Comparison of ENCODE assay signal across 8 cellular contexts in the genomic region with DNA sequence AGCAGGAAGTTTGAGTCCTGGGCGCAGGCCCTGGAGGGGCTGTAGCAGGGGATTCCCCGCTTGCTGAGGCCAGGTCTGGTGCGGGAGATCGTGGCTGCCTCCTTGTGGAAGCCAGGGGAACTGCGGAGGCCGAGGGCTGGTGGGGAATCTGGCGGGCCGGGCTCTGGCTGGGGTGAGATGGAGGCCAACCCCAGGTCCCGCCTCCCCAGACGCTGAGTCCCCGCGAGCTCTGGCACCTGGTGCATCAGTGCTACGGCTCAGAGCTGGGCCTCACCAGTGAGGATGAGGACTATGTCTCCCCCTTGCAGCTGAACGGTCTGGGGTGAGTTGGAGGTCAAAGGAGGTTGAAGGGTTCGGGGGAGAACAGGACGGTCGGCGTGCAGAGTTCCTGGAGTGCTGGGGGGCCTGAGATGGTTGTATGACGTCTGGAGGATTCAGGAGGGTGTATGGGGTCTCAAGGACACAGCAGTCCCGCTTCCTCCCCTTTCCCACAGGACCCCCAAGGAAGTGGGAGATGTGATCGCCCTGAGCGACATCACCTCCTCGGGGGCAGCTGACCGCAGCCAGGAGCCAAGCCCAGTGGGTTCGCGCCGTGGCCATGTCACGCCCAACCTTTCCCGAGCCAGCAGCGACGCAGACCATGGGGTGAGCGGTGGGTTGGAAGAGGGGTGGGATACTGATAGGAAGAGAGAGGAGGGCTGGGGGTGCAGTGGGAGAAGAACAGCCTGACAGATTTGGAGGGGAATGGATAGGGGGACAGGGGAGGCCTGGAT. TPM values are rescaled to one million over a fixed set of nuclear protein-coding genes. Genes with fewer than 3 reads are reported as not detected.
DNase-seq lines count a peak whose midpoint lies in the region; ATAC-seq, FAIRE-seq and TF ChIP-seq lines count a peak whose summit lies in the region.

No MANE protein-coding gene starts in this region.

- peak; percentile 96 to 97 for TF ChIP-seq RAD21 in liver (IDR thresholded peaks at IDR 0.05)

- ATAC-seq in GM18858 (IDR thresholded peaks at IDR 0.05; ENCODE audit: unreplicated experiment) (no peak), HG03469 (IDR thresholded peaks at IDR 0.05; ENCODE audit: unreplicated experiment) (no peak)

- H3K4me3 ChIP-seq in LNCaP clone FGC (ENCODE audit: low read depth, low read length) = no peak overlapping the region
- no peak overlapping the region for H3K4me3 ChIP-seq in liver (ENCODE audit: low read depth in 1 of 3, low read length in 3 of 3)

- peaks cover 0 to 14% (median 7%) of the 10 kb centered on the region in 4 donors for H3K4me1 ChIP-seq in liver (ENCODE audit: control insufficient read depth in 4 of 4, insufficient read depth in 4 of 4, low read length in 3 of 4)

- peak; percentile 59 for FAIRE-seq in G401.6 (lab: Jason Lieb, UNC)

- no peak overlapping the region for H3K9ac ChIP-seq in liver (ENCODE audit: low read depth in 1 of 2, low read length in 2 of 2)

- peaks cover 0 to 10% (median 6%) of the 10 kb centered on the region in 4 donors for H3K36me3 ChIP-seq in liver (ENCODE audit: control insufficient read depth in 4 of 4, insufficient read depth in 3 of 4, low read depth in 1 of 4, low read length in 3 of 4)

- peak; percentile 85 for TF ChIP-seq CTCF in LNCaP clone FGC (IDR thresholded peaks at IDR 0.05; ENCODE audit: control insufficient read depth, extremely low read depth, insufficient read depth)
- TF ChIP-seq CTCF in liver (IDR thresholded peaks at IDR 0.05; ENCODE audit: low read depth, low read length, missing input control) = peak; percentile 99

- H3K27me3 ChIP-seq in liver (ENCODE audit: control insufficient read depth in 4 of 4, insufficient read depth in 4 of 4, low read length in 3 of 4) = no peaks in the 10 kb centered on the region

- no peak for DNase-seq in LNCaP clone FGC (ENCODE audit: low read depth)
- peak; percentile 70 to 76 for DNase-seq in activated CD4-positive, alpha-beta T cell treated with anti-CD3 and anti-CD28 coated beads for 24 hours (ENCODE audit: low read depth in 2 of 2)
- peak; percentile 75 for DNase-seq in central memory CD4-positive, alpha-beta T cell
- peak; percentile 51 for DNase-seq in stimulated activated CD8-positive, alpha-beta memory T cell treated with anti-CD3 and anti-CD28 coated beads, Interleukin-12 subunit alpha, Interleukin-12 subunit beta, amount 100 ng/mL, for 24 hours (ENCODE audit: extremely low read depth)

- H3K9me3 ChIP-seq in liver (ENCODE audit: control insufficient read depth in 4 of 4, low read length in 3 of 4) = no peaks in the 10 kb centered on the region

- no peak overlapping the region for H3K27ac ChIP-seq in liver (ENCODE audit: low read depth in 1 of 2, low read length in 2 of 2)

- WGBS in liver = 51% methylated on average over 32 of the region's 32 CpGs

TF ChIP-seq in liver, 16 proteins besides CTCF, POLR2A, EP300 and RAD21:
- TF ChIP-seq SP1 (IDR thresholded peaks at IDR 0.05) = no peak
- peak; percentile 14 to 57 for TF ChIP-seq RXRA (IDR thresholded peaks at IDR 0.05)

RNA-seq across cellular contexts. Expression of a gene that starts 13.1 kb away (rescaled TPM):
- 10 to 100 TPM; 12.5 to 14.1 TPM for total RNA-seq in liver
- polyA plus RNA-seq in liver = 1 to 10 TPM; 8.6 to 9.9 TPM

RNA-seq across cellular contexts. Expression of a gene that starts 17.0 kb away (rescaled TPM):
- total RNA-seq in liver = 1 to 10 TPM; 2.0 to 4.9 TPM
- 1 to 10 TPM; 1.6 to 5.8 TPM for polyA plus RNA-seq in liver

RNA-seq across cellular contexts. Expression of a gene that starts 28.3 kb away (rescaled TPM):
- total RNA-seq in liver = 100 to 1,000 TPM; 130 to 239 TPM
- polyA plus RNA-seq in liver = 100 to 1,000 TPM; 430 to 535 TPM

RNA-seq across cellular contexts. Expression of a gene that starts 49.2 kb away (rescaled TPM):
- total RNA-seq in liver = 1 to 10 TPM; 4.8 to 4.9 TPM
- 1 to 10 TPM in 1 of 2 donors, under 1 TPM in 1; 0.65 to 1.4 TPM for polyA plus RNA-seq in liver
